ENCODE assay signal across 1 cellular context in genomic region chr12:118398878-118399277, GRCh38.
TF ChIP-seq lines count a peak whose summit lies in the region.

No MANE protein-coding gene starts in this region.

TF ChIP-seq in HepG2, 621 proteins besides CTCF, POLR2A, EP300 and RAD21:
- TF ChIP-seq E2F1 (CRISPR knock-in tag; IDR thresholded peaks at IDR 0.05) (no peak), ZNF83 (CRISPR knock-in tag; IDR thresholded peaks at IDR 0.05; ENCODE audit: borderline replicate concordance) (no peak), MATR3 (CRISPR knock-in tag; IDR thresholded peaks at IDR 0.05) (no peak), ZNF503 (CRISPR knock-in tag; IDR thresholded peaks at IDR 0.05) (no peak), KAT8 (CRISPR knock-in tag; IDR thresholded peaks at IDR 0.05) (no peak), ISL2 (CRISPR knock-in tag; IDR thresholded peaks at IDR 0.05) (no peak), ZNF619 (CRISPR knock-in tag; IDR thresholded peaks at IDR 0.05) (no peak), ZMYM4 (CRISPR knock-in tag; IDR thresholded peaks at IDR 0.05) (no peak), FOXK1 (CRISPR knock-in tag; IDR thresholded peaks at IDR 0.05; ENCODE audit: borderline replicate concordance, low read depth) (no peak), ZNF543 (CRISPR knock-in tag; IDR thresholded peaks at IDR 0.05) (no peak), ARHGAP35 (CRISPR knock-in tag; IDR thresholded peaks at IDR 0.05; ENCODE audit: borderline replicate concordance) (no peak), KDM2A (CRISPR knock-in tag; IDR thresholded peaks at IDR 0.05; ENCODE audit: borderline replicate concordance, low read depth) (no peak), IKZF5 (CRISPR knock-in tag; IDR thresholded peaks at IDR 0.05) (no peak), HNF4A (CRISPR knock-in tag; IDR thresholded peaks at IDR 0.05) (no peak), MED1 (CRISPR knock-in tag; IDR thresholded peaks at IDR 0.05) (no peak), ZNF24 (IDR thresholded peaks at IDR 0.05) (no peak), ELF4 (CRISPR knock-in tag; IDR thresholded peaks at IDR 0.05; ENCODE audit: borderline replicate concordance) (no peak)
TF ChIP-seq in HepG2: peak in this region for 0.
